In the genomic region with DNA sequence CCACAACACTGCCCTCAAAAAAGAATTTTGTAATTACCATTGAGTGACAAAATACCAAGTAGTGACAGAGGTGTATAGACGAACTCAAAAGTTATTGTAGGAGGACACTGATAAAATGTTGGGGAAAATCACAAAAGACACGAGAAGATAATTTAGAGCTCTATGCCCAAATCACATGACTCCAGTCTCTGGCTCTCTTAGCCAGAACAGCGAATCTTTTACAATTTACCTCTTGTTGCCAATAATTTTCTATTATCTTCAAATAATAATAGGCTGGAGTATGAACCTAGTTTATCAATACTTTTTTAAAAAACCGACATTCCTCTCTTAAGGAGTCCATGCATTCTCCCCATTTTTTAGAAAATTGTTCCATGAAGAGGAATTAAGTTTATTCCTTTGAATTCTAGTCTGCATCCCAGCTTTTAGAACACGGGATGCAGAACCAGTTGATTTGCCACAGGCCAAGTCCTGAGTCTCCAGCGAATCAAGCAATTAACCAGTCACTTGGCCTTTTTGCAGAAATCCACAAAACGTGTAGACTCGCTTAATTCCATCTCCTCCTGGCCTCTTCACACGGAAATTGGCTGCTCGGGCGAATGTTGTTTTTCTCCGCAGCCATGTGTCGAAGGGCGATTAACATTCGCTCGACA, we compare ENCODE assay signal across 8 cellular contexts.
DNase-seq lines count a peak whose midpoint lies in the region; ATAC-seq and TF ChIP-seq lines count a peak whose summit lies in the region.

No MANE protein-coding gene starts in this region.

- DNase-seq in fibroblast of pulmonary artery (ENCODE audit: low read depth) (no peak), retinal pigment epithelial cell (ENCODE audit: low read depth) (no peak), activated gamma-delta T cell (lab: John Stamatoyannopoulos, UW) (no peak)

- H3K27ac ChIP-seq in VCaP = peak overlapping the region; percentile 75

- H3K4me3 ChIP-seq in GM08714 (ENCODE audit: low read length) (peak overlapping the region; percentile 48; the same call in 1 of the 2 replicates), fibroblast of pulmonary artery (replicated peaks; ENCODE audit: low read depth, low read length) (peak overlapping the region; percentile 44), retinal pigment epithelial cell (ENCODE audit: low read length) (peak overlapping the region; percentile 59)

- no peak for TF ChIP-seq CTCF in VCaP (conservative IDR thresholded peaks at IDR 0.05)
- no peak for TF ChIP-seq CTCF in fibroblast of pulmonary artery (IDR thresholded peaks at IDR 0.05; ENCODE audit: low read length, missing control alignments)
- TF ChIP-seq CTCF in retinal pigment epithelial cell (conservative IDR thresholded peaks at IDR 0.05; ENCODE audit: low read depth, low read length) = no peak

- ATAC-seq in HG03460 (IDR thresholded peaks at IDR 0.05; ENCODE audit: unreplicated experiment) (no peak), GM18858 (IDR thresholded peaks at IDR 0.05; ENCODE audit: unreplicated experiment) (no peak), HG02642 (IDR thresholded peaks at IDR 0.05; ENCODE audit: poor library complexity, unreplicated experiment) (no peak)
